In genomic region chr22:20638143-20638870, GRCh38 we compare ENCODE assay signal across 16 cellular contexts.
DNase-seq lines count a peak whose midpoint lies in the region; ATAC-seq, FAIRE-seq and TF ChIP-seq lines count a peak whose summit lies in the region.
"Had no signal": no experiment of that assay in that cellular context is flagged by ENCODE, and none has a peak within 500 bp of the region (broad histone marks: within the 10 kb centered on the region; RNA-seq: fewer than 3 reads in every experiment).

No MANE protein-coding gene starts in this region.

- no peaks in the 10 kb centered on the region for H3K36me3 ChIP-seq in body of pancreas (replicated peaks in 1 of 2; ENCODE audit: insufficient read depth in 1 of 2, low read depth in 2 of 2)
- no peaks in the 10 kb centered on the region for H3K36me3 ChIP-seq in pancreas
- H3K36me3 ChIP-seq in upper lobe of right lung: no peaks in the 10 kb centered on the region
- no peaks in the 10 kb centered on the region for H3K36me3 ChIP-seq in aorta (ENCODE audit: control insufficient read depth in 1 of 2, insufficient read depth in 2 of 2, low read length in 1 of 2)

- H3K27me3 ChIP-seq in body of pancreas (no peaks in the 10 kb centered on the region), pancreas (no peaks in the 10 kb centered on the region), upper lobe of right lung (no peaks in the 10 kb centered on the region), aorta (ENCODE audit: control insufficient read depth in 1 of 2, insufficient read depth in 2 of 2, low read length in 1 of 2) (no peaks in the 10 kb centered on the region)

- no peak overlapping the region for H3K4me3 ChIP-seq in body of pancreas
- H3K4me3 ChIP-seq in pancreas: no peak overlapping the region
- no peak overlapping the region for H3K4me3 ChIP-seq in upper lobe of right lung
- no peak overlapping the region for H3K4me3 ChIP-seq in aorta (ENCODE audit: low read length in 2 of 2)
- H3K4me3 ChIP-seq: GM12878 had no signal

- ATAC-seq in Right ventricle myocardium inferior (no peak), body of pancreas (peak; percentile 55), pancreas (peak; percentile 71 to 90 (median 78)), upper lobe of right lung (no peak), aorta (ENCODE audit: low FRiP score) (no peak), GM21526 (IDR thresholded peaks at IDR 0.05; ENCODE audit: low FRiP score, unreplicated experiment) (no peak)
- ATAC-seq: GM12878, HCT116 had no signal

- TF ChIP-seq CTCF in body of pancreas (IDR thresholded peaks at IDR 0.05): no peak
- no peak for TF ChIP-seq CTCF in pancreas (IDR thresholded peaks at IDR 0.05)
- TF ChIP-seq CTCF in upper lobe of right lung (IDR thresholded peaks at IDR 0.05): no peak

- peaks cover 12% of the 10 kb centered on the region for H3K4me1 ChIP-seq in body of pancreas
- H3K4me1 ChIP-seq in pancreas: peaks cover 0 to 11% (median 0%) of the 10 kb centered on the region in 3 donors
- no peaks in the 10 kb centered on the region for H3K4me1 ChIP-seq in upper lobe of right lung
- no peaks in the 10 kb centered on the region for H3K4me1 ChIP-seq in aorta (ENCODE audit: control insufficient read depth in 1 of 2, insufficient read depth in 2 of 2, low read length in 2 of 2)

- TF ChIP-seq POLR2A in body of pancreas (IDR thresholded peaks at IDR 0.05): no peak

- H3K9me3 ChIP-seq in body of pancreas (no peaks in the 10 kb centered on the region), pancreas (no peaks in the 10 kb centered on the region), upper lobe of right lung (no peaks in the 10 kb centered on the region), aorta (ENCODE audit: control insufficient read depth, low read length) (no peaks in the 10 kb centered on the region)

- 30 to 35% methylated on average over 3 of the region's 3 CpGs for WGBS in body of pancreas, 2 donors
- 23 to 37% methylated on average over 3 of the region's 3 CpGs for WGBS in pancreas, 2 donors
- 50 to 52% methylated on average over 3 of the region's 3 CpGs for WGBS in aorta, 2 donors

- no peak overlapping the region for H3K27ac ChIP-seq in body of pancreas
- no peak overlapping the region for H3K27ac ChIP-seq in pancreas
- no peak overlapping the region for H3K27ac ChIP-seq in upper lobe of right lung
- H3K27ac ChIP-seq in aorta (ENCODE audit: low read depth in 1 of 2, low read length in 2 of 2): no peak overlapping the region
- H3K27ac ChIP-seq: HL-60 had no signal

- no peak for FAIRE-seq in pancreas (lab: Jason Lieb, UNC)
- FAIRE-seq: A204.1, GM12878, GM18507, H1 had no signal

- DNase-seq in cardiac septum (ENCODE audit: low spot score) (peak; percentile 10), Right ventricle myocardium inferior (ENCODE audit: missing footprints) (no peak), body of pancreas (peak; percentile 38 to 76 (median 58)), pancreas (peak in 3 of 6 donors; percentile 19 to 46 (median 36)), upper lobe of right lung (peak; percentile 7), aorta (no peak)
- DNase-seq: C1 segment of cervical spinal cord; CD4-positive, alpha-beta T cell; DMS79 had no signal

- intact Hi-C loops in cardiac septum (cut with DNase I) (no loop called here), Right ventricle myocardium inferior (cut with DNase I) (no loop called here), body of pancreas (cut with DNase I) (no loop called here), pancreas (cut with DNase I) (no loop called here), upper lobe of right lung (cut with DNase I) (no loop called here), aorta (cut with DNase I) (no loop called here)

Comparison
In these comparisons a context has a peak if more than half of its experiments do, and no peak if none do; other contexts are left out.
1. DNase-seq: peak in cardiac septum (single experiment), body of pancreas (4 of 4) and upper lobe of right lung (single experiment); none in Right ventricle myocardium inferior (single experiment) and aorta (0 of 2).
2. ATAC-seq: peak in body of pancreas (single experiment) and pancreas (4 of 4); none in Right ventricle myocardium inferior (single experiment), upper lobe of right lung (single experiment), aorta (single experiment) and GM21526 (single experiment).